In genomic region chr10:132397671-132398565, GRCh38 we compare ENCODE assay signal across 8 cellular contexts. TPM values are rescaled to one million over a fixed set of nuclear protein-coding genes. Genes with fewer than 3 reads are reported as not detected.
DNase-seq lines count a peak whose midpoint lies in the region; ATAC-seq and TF ChIP-seq lines count a peak whose summit lies in the region.

No MANE protein-coding gene starts in this region.

- POLR2A ChIA-PET in activated CD4-positive, alpha-beta memory T cell treated with anti-CD3 and anti-CD28 coated beads, Interleukin-2, amount 10 ng/mL, durations not matched to agents 7 days and 5 days (lab: Charles Lee): interaction anchor here (0.8 to 2.7 kb wide), 3 partner anchors 17 to 48 kb away, joined by 3 to 22 read pairs (median 4); no protein-coding TSS in a partner anchor

- H3K9me3 Mint-ChIP-seq in activated CD4-positive, alpha-beta memory T cell treated with anti-CD3 and anti-CD28 coated beads, Interleukin-2, amount 10 ng/mL, durations not matched to agents 7 days and 5 days: no peaks in the 10 kb centered on the region
- no peaks in the 10 kb centered on the region for H3K9me3 Mint-ChIP-seq in natural killer cell treated with Interleukin-12 subunit alpha and Interleukin-12 subunit beta and Interleukin-15 and Interleukin-18, amount 100 ng/mL, for 72 hours

- H3K36me3 Mint-ChIP-seq in activated CD4-positive, alpha-beta memory T cell treated with anti-CD3 and anti-CD28 coated beads, Interleukin-2, amount 10 ng/mL, durations not matched to agents 7 days and 5 days (ENCODE audit: low read depth): no peaks in the 10 kb centered on the region
- no peaks in the 10 kb centered on the region for H3K36me3 Mint-ChIP-seq in natural killer cell treated with Interleukin-12 subunit alpha and Interleukin-12 subunit beta and Interleukin-15 and Interleukin-18, amount 100 ng/mL, for 72 hours

- H3K4me3 ChIP-seq in LNCaP clone FGC (ENCODE audit: low read depth, low read length): peak overlapping the region; percentile 62

- TF ChIP-seq CTCF in LNCaP clone FGC (IDR thresholded peaks at IDR 0.05; ENCODE audit: control insufficient read depth, extremely low read depth, insufficient read depth): no peak

- ATAC-seq in GM19351 (IDR thresholded peaks at IDR 0.05; ENCODE audit: unreplicated experiment): peak; percentile 30
- peak; percentile 43 for ATAC-seq in esophagus mucosa
- peak in 1 of 2 donors; percentile 1 for ATAC-seq in natural killer cell treated with Interleukin-12 subunit alpha and Interleukin-12 subunit beta and Interleukin-15 and Interleukin-18, amount 100 ng/mL, for 72 hours
- ATAC-seq in HG03565 (IDR thresholded peaks at IDR 0.05; ENCODE audit: unreplicated experiment): no peak

- H3K4me3 Mint-ChIP-seq in activated CD4-positive, alpha-beta memory T cell treated with anti-CD3 and anti-CD28 coated beads, Interleukin-2, amount 10 ng/mL, durations not matched to agents 7 days and 5 days: peak overlapping the region; percentile 79
- H3K4me3 Mint-ChIP-seq in natural killer cell treated with Interleukin-12 subunit alpha and Interleukin-12 subunit beta and Interleukin-15 and Interleukin-18, amount 100 ng/mL, for 72 hours: peak overlapping the region; percentile 84

- H3K27ac Mint-ChIP-seq in activated CD4-positive, alpha-beta memory T cell treated with anti-CD3 and anti-CD28 coated beads, Interleukin-2, amount 10 ng/mL, durations not matched to agents 7 days and 5 days: peak overlapping the region; percentile 29
- H3K27ac Mint-ChIP-seq in natural killer cell treated with Interleukin-12 subunit alpha and Interleukin-12 subunit beta and Interleukin-15 and Interleukin-18, amount 100 ng/mL, for 72 hours: peak overlapping the region; percentile 67 to 76

- peaks cover 9% of the 10 kb centered on the region for H3K4me1 Mint-ChIP-seq in activated CD4-positive, alpha-beta memory T cell treated with anti-CD3 and anti-CD28 coated beads, Interleukin-2, amount 10 ng/mL, durations not matched to agents 7 days and 5 days
- peaks cover 0 to 18% of the 10 kb centered on the region in 2 donors for H3K4me1 Mint-ChIP-seq in natural killer cell treated with Interleukin-12 subunit alpha and Interleukin-12 subunit beta and Interleukin-15 and Interleukin-18, amount 100 ng/mL, for 72 hours (ENCODE audit: low read depth in 2 of 2)

- DNase-seq in AG20443 (ENCODE audit: low spot score): peak; percentile 73
- no peak for DNase-seq in LNCaP clone FGC (ENCODE audit: low read depth)
- peak; percentile 40 for DNase-seq in activated CD4-positive, alpha-beta memory T cell treated with anti-CD3 and anti-CD28 coated beads, Interleukin-2, amount 10 ng/mL, durations not matched to agents 7 days and 5 days
- no peak for DNase-seq in natural killer cell treated with Interleukin-12 subunit alpha and Interleukin-12 subunit beta and Interleukin-15 and Interleukin-18, amount 100 ng/mL, for 72 hours (ENCODE audit: low spot score)
- no peak for DNase-seq in SKM-1 treated with dmso at 0.1 percent for 144 hours (lab: John Stamatoyannopoulos, UW; ENCODE audit: unreplicated experiment)

- CTCF ChIA-PET in activated CD4-positive, alpha-beta memory T cell treated with anti-CD3 and anti-CD28 coated beads, Interleukin-2, amount 10 ng/mL, durations not matched to agents 7 days and 5 days (lab: Charles Lee): interaction anchor here (1.2 kb wide), 1 partner anchor 9 kb away, joined by 3 read pairs; no protein-coding TSS in a partner anchor

- peaks cover 6% of the 10 kb centered on the region for H3K27me3 Mint-ChIP-seq in activated CD4-positive, alpha-beta memory T cell treated with anti-CD3 and anti-CD28 coated beads, Interleukin-2, amount 10 ng/mL, durations not matched to agents 7 days and 5 days
- no peaks in the 10 kb centered on the region for H3K27me3 Mint-ChIP-seq in natural killer cell treated with Interleukin-12 subunit alpha and Interleukin-12 subunit beta and Interleukin-15 and Interleukin-18, amount 100 ng/mL, for 72 hours

RNA-seq across cellular contexts. Expression of gene PWWP2B, which starts 0.9 kb away (rescaled TPM):
- 1 to 10 TPM; 5.5 to 6.3 TPM for total RNA-seq in activated CD4-positive, alpha-beta memory T cell treated with anti-CD3 and anti-CD28 coated beads, Interleukin-2, amount 10 ng/mL, durations not matched to agents 7 days and 5 days
- total RNA-seq in esophagus mucosa: 14.6 TPM
- 10 to 100 TPM; 15.2 to 17.9 TPM for total RNA-seq in natural killer cell treated with Interleukin-12 subunit alpha and Interleukin-12 subunit beta and Interleukin-15 and Interleukin-18, amount 100 ng/mL, for 72 hours

Comparison
In these comparisons a context has a peak if more than half of its experiments do, and no peak if none do; other contexts are left out.
1. DNase-seq: peak in AG20443 (single experiment) and activated CD4-positive, alpha-beta memory T cell treated with anti-CD3 and anti-CD28 coated beads, Interleukin-2, amount 10 ng/mL, durations not matched to agents 7 days and 5 days (single experiment); none in LNCaP clone FGC (single experiment), natural killer cell treated with Interleukin-12 subunit alpha and Interleukin-12 subunit beta and Interleukin-15 and Interleukin-18, amount 100 ng/mL, for 72 hours (single experiment) and SKM-1 treated with dmso at 0.1 percent for 144 hours (single experiment).